In the genomic region with DNA sequence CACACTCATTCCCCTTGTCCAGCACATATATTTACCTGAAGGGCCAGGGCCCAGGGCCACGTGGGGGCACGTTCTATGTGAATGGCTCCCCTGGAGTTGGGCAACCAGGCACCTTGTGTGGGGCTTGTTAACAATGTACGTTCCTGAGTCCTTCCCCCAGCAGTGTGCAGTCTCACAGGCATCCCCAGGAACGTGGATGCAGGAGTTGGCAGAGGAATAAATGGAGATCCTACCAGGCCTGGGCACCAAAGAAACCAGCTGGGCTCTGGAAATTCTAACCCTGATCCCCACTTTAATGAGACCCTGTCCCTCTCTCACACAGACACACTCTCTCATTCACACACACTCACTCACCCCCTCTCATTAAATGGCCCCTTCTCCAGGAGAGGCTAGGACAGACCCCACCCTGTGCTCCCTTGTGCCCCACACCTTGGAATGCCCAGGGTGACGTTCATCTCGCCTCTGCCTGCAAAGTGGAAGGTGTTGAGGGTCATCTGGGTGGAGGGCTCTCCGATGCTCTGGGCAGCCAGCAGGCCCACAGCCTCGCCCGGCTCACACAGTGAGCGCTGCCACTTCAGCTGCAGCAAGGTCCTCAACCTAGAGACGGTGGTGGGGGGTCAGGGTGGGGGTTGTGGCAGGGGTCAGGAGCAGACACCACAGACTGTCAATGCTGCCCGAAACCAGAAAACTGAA, we compare ENCODE assay signal across 16 cellular contexts.
DNase-seq lines count a peak whose midpoint lies in the region; ATAC-seq and TF ChIP-seq lines count a peak whose summit lies in the region.
"Had no signal": no experiment of that assay in that cellular context is flagged by ENCODE, and none has a peak within 500 bp of the region (broad histone marks: within the 10 kb centered on the region; RNA-seq: fewer than 3 reads in every experiment).

No MANE protein-coding gene starts in this region.

- TF ChIP-seq CTCF in upper lobe of right lung (IDR thresholded peaks at IDR 0.05) = no peak

- H3K36me3 Mint-ChIP-seq in activated CD8-positive, alpha-beta memory T cell treated with anti-CD3 and anti-CD28 coated beads, Interleukin-2, amount 10 ng/mL, durations not matched to agents 7 days and 5 days = peaks cover 41% of the 10 kb centered on the region

- H3K4me1 Mint-ChIP-seq in activated CD8-positive, alpha-beta memory T cell treated with anti-CD3 and anti-CD28 coated beads, Interleukin-2, amount 10 ng/mL, durations not matched to agents 7 days and 5 days = peaks cover 67% of the 10 kb centered on the region

- 97% methylated on average over 12 of the region's 12 CpGs for WGBS in right cardiac atrium
- 96% methylated on average over 12 of the region's 12 CpGs for WGBS in mesenchymal stem cell

- no peak overlapping the region for H3K4me3 Mint-ChIP-seq in activated CD8-positive, alpha-beta memory T cell treated with anti-CD3 and anti-CD28 coated beads, Interleukin-2, amount 10 ng/mL, durations not matched to agents 7 days and 5 days

- ATAC-seq in right cardiac atrium (no peak), upper lobe of right lung (no peak), HG03196 (IDR thresholded peaks at IDR 0.05; ENCODE audit: unreplicated experiment) (no peak)
- ATAC-seq in activated CD8-positive, alpha-beta memory T cell treated with anti-CD3 and anti-CD28 coated beads, Interleukin-2, amount 10 ng/mL, durations not matched to agents 7 days and 5 days = no peak
- ATAC-seq: foreskin keratinocyte, SK-N-SH treated with all-trans-retinoic acid at 6 μM for 48 hours had no signal

- no peaks in the 10 kb centered on the region for H3K27me3 Mint-ChIP-seq in activated CD8-positive, alpha-beta memory T cell treated with anti-CD3 and anti-CD28 coated beads, Interleukin-2, amount 10 ng/mL, durations not matched to agents 7 days and 5 days

- peaks cover 68 to 75% of the 10 kb centered on the region in 2 experiments for H3K36me3 ChIP-seq in mesenchymal stem cell (ENCODE audit: control insufficient read depth in 1 of 2, insufficient read depth in 2 of 2, low read depth in 1 of 2, low read length in 2 of 2)
- peaks cover 36% of the 10 kb centered on the region for H3K36me3 ChIP-seq in upper lobe of right lung

- H4K91ac ChIP-seq in mesenchymal stem cell (ENCODE audit: low read length) = no peak overlapping the region

- H4K8ac ChIP-seq in mesenchymal stem cell (ENCODE audit: low read length) = peak overlapping the region; percentile 16

- peak overlapping the region; percentile 27 to 59 for H2BK12ac ChIP-seq in mesenchymal stem cell (ENCODE audit: low read length in 2 of 2)

- H3K27me3 ChIP-seq in right cardiac atrium (ENCODE audit: control insufficient read depth, insufficient read depth) (no peaks in the 10 kb centered on the region), mesenchymal stem cell (ENCODE audit: control insufficient read depth in 1 of 2, insufficient read depth in 1 of 2, low read length in 2 of 2) (no peaks in the 10 kb centered on the region), upper lobe of right lung (no peaks in the 10 kb centered on the region)
- H3K27me3 ChIP-seq: foreskin keratinocyte had no signal

- no peak overlapping the region for H2BK120ac ChIP-seq in mesenchymal stem cell (ENCODE audit: low read depth, low read length)

- H3K9me3 Mint-ChIP-seq in activated CD8-positive, alpha-beta memory T cell treated with anti-CD3 and anti-CD28 coated beads, Interleukin-2, amount 10 ng/mL, durations not matched to agents 7 days and 5 days (ENCODE audit: low read depth) = no peaks in the 10 kb centered on the region

- peak; percentile 55 for DNase-seq in cardiac septum (ENCODE audit: low spot score)
- no peak for DNase-seq in right cardiac atrium
- no peak for DNase-seq in activated CD8-positive, alpha-beta memory T cell treated with anti-CD3 and anti-CD28 coated beads, Interleukin-2, amount 10 ng/mL, durations not matched to agents 7 days and 5 days
- DNase-seq in mesenchymal stem cell = no peak
- DNase-seq in upper lobe of right lung = peak; percentile 45
- DNase-seq in MV-4-11 (lab: John Stamatoyannopoulos, UW) = no peak
- DNase-seq in NCI-H146 (lab: John Stamatoyannopoulos, UW) = no peak
- DNase-seq: DMS79 treated with DMSO at 0.1 percent for 48 hours; foreskin keratinocyte; mesendoderm; NCI-H1417; NCI-H345; nucleus accumbens; stimulated activated CD4-positive, alpha-beta T cell treated with anti-CD3 and anti-CD28 coated beads, Interleukin-12 subunit alpha, Interleukin-12 subunit beta, amount 100 ng/mL, for 4 hours had no signal

- H3K4me1 ChIP-seq in right cardiac atrium (ENCODE audit: control insufficient read depth, insufficient read depth, low read length) (peaks cover 17% of the 10 kb centered on the region), mesenchymal stem cell (ENCODE audit: control insufficient read depth, insufficient read depth, low read depth, low read length) (peaks cover 38% of the 10 kb centered on the region), upper lobe of right lung (peaks cover 45% of the 10 kb centered on the region)

- no peak overlapping the region for H2AFZ ChIP-seq in mesenchymal stem cell (ENCODE audit: low read depth, low read length)

- H2AK5ac ChIP-seq in mesenchymal stem cell (ENCODE audit: low read length, severe bottlenecking) = no peak overlapping the region

- intact Hi-C loops in cardiac septum (cut with DNase I) (loop anchor here (5.0 kb wide), 1 partner anchor 128 kb away; no protein-coding TSS in a partner anchor), right cardiac atrium (cut with DNase I) (loop anchor here in 1 of 4 donors (10.0 kb wide), 1 partner anchor 155 kb away; the partner anchor contains the start of gene ST3GAL5), upper lobe of right lung (cut with DNase I) (no loop called here)

- no peak overlapping the region for H2BK5ac ChIP-seq in mesenchymal stem cell (ENCODE audit: low read depth, low read length, poor library complexity, severe bottlenecking)

- H3K23ac ChIP-seq in mesenchymal stem cell (ENCODE audit: low read length in 2 of 2) = no peak overlapping the region

- H3K9me3 ChIP-seq in right cardiac atrium (ENCODE audit: control insufficient read depth, low read length) (no peaks in the 10 kb centered on the region), mesenchymal stem cell (ENCODE audit: control insufficient read depth, low read length) (no peaks in the 10 kb centered on the region), upper lobe of right lung (no peaks in the 10 kb centered on the region)

- H3K14ac ChIP-seq in mesenchymal stem cell (ENCODE audit: low read length in 2 of 2) = no peak overlapping the region

- H3K4ac ChIP-seq in mesenchymal stem cell (ENCODE audit: low read depth in 1 of 2, low read length in 2 of 2) = no peak overlapping the region

- H2BK15ac ChIP-seq in mesenchymal stem cell (ENCODE audit: low read depth, poor library complexity, severe bottlenecking) = no peak overlapping the region

- no peak overlapping the region for H3K4me2 ChIP-seq in mesenchymal stem cell (ENCODE audit: low read length, poor library complexity, severe bottlenecking)

- H3K27ac Mint-ChIP-seq in activated CD8-positive, alpha-beta memory T cell treated with anti-CD3 and anti-CD28 coated beads, Interleukin-2, amount 10 ng/mL, durations not matched to agents 7 days and 5 days = peak overlapping the region; percentile 95

- H3K4me3 ChIP-seq in right cardiac atrium (ENCODE audit: low read length) (no peak overlapping the region), mesenchymal stem cell (ENCODE audit: insufficient read depth in 1 of 2, low read depth in 1 of 2, low read length in 2 of 2) (no peak overlapping the region), upper lobe of right lung (no peak overlapping the region)

- no peaks in the 10 kb centered on the region for H3K79me1 ChIP-seq in mesenchymal stem cell (replicated peaks; ENCODE audit: low read length, poor library complexity, severe bottlenecking)

- H3K27ac ChIP-seq in right cardiac atrium (ENCODE audit: low read length) = no peak overlapping the region
- H3K27ac ChIP-seq in mesenchymal stem cell (ENCODE audit: low read length, poor library complexity, severe bottlenecking) = no peak overlapping the region
- no peak overlapping the region for H3K27ac ChIP-seq in upper lobe of right lung
- H3K27ac ChIP-seq: foreskin keratinocyte had no signal

- CTCF ChIA-PET in activated CD8-positive, alpha-beta memory T cell treated with anti-CD3 and anti-CD28 coated beads, Interleukin-2, amount 10 ng/mL, durations not matched to agents 7 days and 5 days (lab: Charles Lee) = interaction anchor here (1.1 to 8.4 kb wide), 8 partner anchors 11 to 211 kb away, joined by 3 to 121 read pairs (median 5); partner anchors contain the start of gene ST3GAL5

- no peak overlapping the region for H3K9ac ChIP-seq in mesenchymal stem cell (ENCODE audit: low read length)

- H3K18ac ChIP-seq in mesenchymal stem cell (ENCODE audit: low read depth in 1 of 2, low read length in 2 of 2) = peak overlapping the region; percentile 2 to 18

Comparison
In these comparisons a context has a peak if more than half of its experiments do, and no peak if none do; other contexts are left out.
1. DNase-seq: peak in cardiac septum (single experiment) and upper lobe of right lung (single experiment); none in right cardiac atrium (0 of 3), activated CD8-positive, alpha-beta memory T cell treated with anti-CD3 and anti-CD28 coated beads, Interleukin-2, amount 10 ng/mL, durations not matched to agents 7 days and 5 days (single experiment), mesenchymal stem cell (single experiment), MV-4-11 (single experiment) and NCI-H146 (single experiment).